ENCODE assay signal across 17 cellular contexts in the genomic region with DNA sequence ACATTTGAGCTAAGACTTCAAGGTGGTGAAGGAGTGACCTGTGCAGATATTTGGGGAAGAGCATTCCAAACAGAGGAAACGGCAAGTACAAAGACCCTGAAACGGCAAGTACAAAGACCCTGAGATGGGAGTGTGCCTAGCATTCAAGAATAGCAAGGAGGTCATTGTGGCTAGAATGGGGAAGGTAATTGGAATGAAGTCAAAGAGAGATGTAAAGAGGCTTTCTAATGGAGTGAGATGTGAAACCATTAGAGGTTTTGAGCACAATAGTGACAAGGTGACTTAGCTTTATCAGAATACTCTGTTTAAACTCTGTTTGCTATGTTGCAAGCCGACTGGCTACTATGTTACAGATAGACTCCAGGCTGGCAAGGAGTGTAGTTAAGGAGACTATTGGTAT. TPM values are rescaled to one million over a fixed set of nuclear protein-coding genes. Genes with fewer than 3 reads are reported as not detected.
A peak's percentile ranks its signal among the peaks of the same experiment; 100 is the strongest.
DNase-seq lines count a peak whose midpoint lies in the region; ATAC-seq and TF ChIP-seq lines count a peak whose summit lies in the region.
"Had no signal": no experiment of that assay in that cellular context is flagged by ENCODE, and none has a peak within 500 bp of the region (broad histone marks: within the 10 kb centered on the region; RNA-seq: fewer than 3 reads in every experiment).

No MANE protein-coding gene starts in this region.

- no TSS peak for BruUV-seq in OCI-LY7 (replicated peaks; lab: Mats Ljungman, UMichigan)

- POLR2A ChIA-PET in OCI-LY7 (lab: Charles Lee): interaction anchor here (0.6 to 4.6 kb wide), 5 partner anchors 8 to 660 kb away, joined by 3 to 33 read pairs (median 3); no protein-coding TSS in a partner anchor

- H3K9me3 ChIP-seq in DND-41 (ENCODE audit: insufficient read depth, low read length, severe bottlenecking): no peaks in the 10 kb centered on the region
- no peaks in the 10 kb centered on the region for H3K9me3 ChIP-seq in OCI-LY7 (ENCODE audit: low read length)
- H3K9me3 ChIP-seq: MG63 had no signal

- H3K4me1 ChIP-seq in DND-41 (ENCODE audit: insufficient read depth, low read length) (peaks cover 57% of the 10 kb centered on the region), GM23338 (ENCODE audit: insufficient read depth) (peaks cover 25% of the 10 kb centered on the region), OCI-LY7 (ENCODE audit: insufficient read depth, low read length, poor library complexity, severe bottlenecking) (peaks cover 34% of the 10 kb centered on the region)

- H3K4me2 ChIP-seq in DND-41 (ENCODE audit: insufficient read depth, low read length) (peak overlapping the region; percentile 72), GM23338 (no peak overlapping the region), OCI-LY7 (ENCODE audit: low read length) (peak overlapping the region; percentile 37)

- intact Hi-C loops in OCI-LY7 (cut with micrococcal nuclease; ENCODE audit: unreplicated experiment): no loop called here

- H3K27ac Mint-ChIP-seq in GM23338: no peak overlapping the region
- peak overlapping the region; percentile 7 for H3K27ac Mint-ChIP-seq in memory B cell
- H3K27ac Mint-ChIP-seq: B cell had no signal

- H3K4me3 Mint-ChIP-seq in GM23338 (no peak overlapping the region), memory B cell (no peak overlapping the region)
- H3K4me3 Mint-ChIP-seq: B cell had no signal

- H3K36me3 ChIP-seq in DND-41 (ENCODE audit: insufficient read depth, low read length) (peaks cover 53% of the 10 kb centered on the region), GM23338 (ENCODE audit: insufficient read depth) (peaks cover 20% of the 10 kb centered on the region; the same call in 1 of the 2 replicates), OCI-LY7 (ENCODE audit: insufficient read depth, low read length) (peaks cover 66% of the 10 kb centered on the region)

- peak overlapping the region in 1 of 2 experiments; percentile 38; a peak in 1 of 4 replicates for H3K4me3 ChIP-seq in DND-41 (ENCODE audit: low read depth in 1 of 2, low read length in 2 of 2)
- no peak overlapping the region for H3K4me3 ChIP-seq in GM23338
- H3K4me3 ChIP-seq in OCI-LY7 (ENCODE audit: low read depth, low read length, poor library complexity, severe bottlenecking): no peak overlapping the region
- H3K4me3 ChIP-seq: MG63 had no signal

- DNase-seq in DND-41 (no peak), GM23338 (ENCODE audit: low spot score) (peak; percentile 2), OCI-LY7 (ENCODE audit: low spot score) (no peak), memory B cell (ENCODE audit: low spot score in 2 of 2) (no peak), NCI-H526 (lab: John Stamatoyannopoulos, UW) (no peak)
- DNase-seq: CD8-positive, alpha-beta memory T cell; EL; KBM-7; MG63; NCI-H187 treated with DMSO at 0.1 percent for 48 hours; NCI-H524; PC-3; T-helper 1 cell had no signal

- H3K27ac ChIP-seq in DND-41 (ENCODE audit: low read length) (peak overlapping the region; percentile 45; the same call in 1 of the 2 replicates), GM23338 (ENCODE audit: low read depth) (no peak overlapping the region), OCI-LY7 (ENCODE audit: low read depth, low read length, poor library complexity, severe bottlenecking) (no peak overlapping the region)

- H3K27me3 ChIP-seq in DND-41 (ENCODE audit: insufficient read depth, low read length, poor library complexity) (no peaks in the 10 kb centered on the region), GM23338 (ENCODE audit: insufficient read depth) (no peaks in the 10 kb centered on the region)
- H3K27me3 ChIP-seq: MG63 had no signal

- H3F3A ChIP-seq in GM23338 (replicated peaks; ENCODE audit: low read depth): no peaks in the 10 kb centered on the region

- H3K9me3 Mint-ChIP-seq in GM23338 (no peaks in the 10 kb centered on the region), memory B cell (no peaks in the 10 kb centered on the region)
- H3K9me3 Mint-ChIP-seq: CD8-positive, alpha-beta memory T cell had no signal

- ATAC-seq in DND-41 (ENCODE audit: insufficient read depth, low read depth) (no peak), GM23338 (no peak), memory B cell (ENCODE audit: low read depth) (no peak), HG03460 (IDR thresholded peaks at IDR 0.05; ENCODE audit: unreplicated experiment) (no peak), GM18868 (IDR thresholded peaks at IDR 0.05; ENCODE audit: unreplicated experiment) (no peak), GM19455 (IDR thresholded peaks at IDR 0.05; ENCODE audit: unreplicated experiment) (no peak)
- ATAC-seq: PC-3 had no signal

- H2AFZ ChIP-seq in DND-41 (ENCODE audit: low read depth, low read length): no peak overlapping the region
- no peak overlapping the region for H2AFZ ChIP-seq in GM23338
- H2AFZ ChIP-seq in OCI-LY7 (ENCODE audit: low read length): no peak overlapping the region

- H3K4me1 Mint-ChIP-seq in GM23338 (peaks cover 20% of the 10 kb centered on the region; the same call in 2 of the 3 replicates), memory B cell (peaks cover 14% of the 10 kb centered on the region)

- H4K20me1 ChIP-seq in DND-41 (ENCODE audit: insufficient read depth, low read length): peaks cover 45% of the 10 kb centered on the region; the same call in 1 of the 2 replicates
- H4K20me1 ChIP-seq in GM23338 (replicated peaks; ENCODE audit: insufficient read depth): peaks cover 8% of the 10 kb centered on the region; the same call in 1 of the 2 replicates
- H4K20me1 ChIP-seq in OCI-LY7 (ENCODE audit: insufficient read depth, low read length): peaks cover 3% of the 10 kb centered on the region; the same call in 1 of the 2 replicates

- H3K79me2 ChIP-seq in DND-41 (ENCODE audit: insufficient read depth, low read length): peaks cover 93% of the 10 kb centered on the region
- H3K79me2 ChIP-seq in GM23338 (replicated peaks; ENCODE audit: insufficient read depth): peaks cover 73% of the 10 kb centered on the region
- H3K79me2 ChIP-seq in OCI-LY7 (ENCODE audit: insufficient read depth, low read depth, low read length): peaks cover 76% of the 10 kb centered on the region

- H3K27me3 Mint-ChIP-seq in GM23338 (ENCODE audit: insufficient read depth, low read depth, poor library complexity): peaks cover 2% of the 10 kb centered on the region
- no peaks in the 10 kb centered on the region for H3K27me3 Mint-ChIP-seq in memory B cell
- H3K27me3 Mint-ChIP-seq: B cell had no signal

- H3K36me3 Mint-ChIP-seq in GM23338 (ENCODE audit: low read depth): peaks cover 34% of the 10 kb centered on the region
- H3K36me3 Mint-ChIP-seq in memory B cell: peaks cover 9% of the 10 kb centered on the region

- TF ChIP-seq CTCF in DND-41 (IDR thresholded peaks at IDR 0.05; ENCODE audit: borderline replicate concordance, extremely low read depth, low read length, poor library complexity, severe bottlenecking): no peak
- TF ChIP-seq CTCF in GM23338 (conservative IDR thresholded peaks at IDR 0.05; ENCODE audit: low read depth in 2 of 2): no peak
- TF ChIP-seq CTCF in OCI-LY7 (conservative IDR thresholded peaks at IDR 0.05; ENCODE audit: low read length): no peak

- H3K9me2 ChIP-seq in GM23338 (ENCODE audit: insufficient read depth): no peaks in the 10 kb centered on the region
- H3K9me2 ChIP-seq in OCI-LY7 (ENCODE audit: insufficient read depth, low read length): no peaks in the 10 kb centered on the region

- CTCF ChIA-PET in OCI-LY7 (lab: Charles Lee; ENCODE audit: unreplicated experiment): no interaction called here

- peak overlapping the region; percentile 32 for H3K9ac ChIP-seq in DND-41 (ENCODE audit: low read depth, low read length)

TF ChIP-seq in GM23338, 12 proteins besides CTCF, POLR2A, EP300 and RAD21 (continues in another document):
- TF ChIP-seq EZH2phosphoT487 (IDR thresholded peaks at IDR 0.05; ENCODE audit: unreplicated experiment) (no peak), ZNF331 (CRISPR knock-in tag; IDR thresholded peaks at IDR 0.05; ENCODE audit: low read depth) (no peak), ZNF114 (CRISPR knock-in tag; IDR thresholded peaks at IDR 0.05) (no peak), POLR2AphosphoS5 (IDR thresholded peaks at IDR 0.05; ENCODE audit: low read depth) (no peak), STAT1 (IDR thresholded peaks at IDR 0.05; ENCODE audit: unreplicated experiment) (no peak), NANOG (IDR thresholded peaks at IDR 0.05; ENCODE audit: borderline replicate concordance) (no peak), JUNB (IDR thresholded peaks at IDR 0.05; ENCODE audit: unreplicated experiment) (no peak), EZH2 (IDR thresholded peaks at IDR 0.05; ENCODE audit: low read depth, unreplicated experiment) (no peak)
- TF ChIP-seq, protein P1, sequence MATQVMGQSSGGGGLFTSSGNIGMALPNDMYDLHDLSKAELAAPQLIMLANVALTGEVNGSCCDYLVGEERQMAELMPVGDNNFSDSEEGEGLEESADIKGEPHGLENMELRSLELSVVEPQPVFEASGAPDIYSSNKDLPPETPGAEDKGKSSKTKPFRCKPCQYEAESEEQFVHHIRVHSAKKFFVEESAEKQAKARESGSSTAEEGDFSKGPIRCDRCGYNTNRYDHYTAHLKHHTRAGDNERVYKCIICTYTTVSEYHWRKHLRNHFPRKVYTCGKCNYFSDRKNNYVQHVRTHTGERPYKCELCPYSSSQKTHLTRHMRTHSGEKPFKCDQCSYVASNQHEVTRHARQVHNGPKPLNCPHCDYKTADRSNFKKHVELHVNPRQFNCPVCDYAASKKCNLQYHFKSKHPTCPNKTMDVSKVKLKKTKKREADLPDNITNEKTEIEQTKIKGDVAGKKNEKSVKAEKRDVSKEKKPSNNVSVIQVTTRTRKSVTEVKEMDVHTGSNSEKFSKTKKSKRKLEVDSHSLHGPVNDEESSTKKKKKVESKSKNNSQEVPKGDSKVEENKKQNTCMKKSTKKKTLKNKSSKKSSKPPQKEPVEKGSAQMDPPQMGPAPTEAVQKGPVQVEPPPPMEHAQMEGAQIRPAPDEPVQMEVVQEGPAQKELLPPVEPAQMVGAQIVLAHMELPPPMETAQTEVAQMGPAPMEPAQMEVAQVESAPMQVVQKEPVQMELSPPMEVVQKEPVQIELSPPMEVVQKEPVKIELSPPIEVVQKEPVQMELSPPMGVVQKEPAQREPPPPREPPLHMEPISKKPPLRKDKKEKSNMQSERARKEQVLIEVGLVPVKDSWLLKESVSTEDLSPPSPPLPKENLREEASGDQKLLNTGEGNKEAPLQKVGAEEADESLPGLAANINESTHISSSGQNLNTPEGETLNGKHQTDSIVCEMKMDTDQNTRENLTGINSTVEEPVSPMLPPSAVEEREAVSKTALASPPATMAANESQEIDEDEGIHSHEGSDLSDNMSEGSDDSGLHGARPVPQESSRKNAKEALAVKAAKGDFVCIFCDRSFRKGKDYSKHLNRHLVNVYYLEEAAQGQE (IDR thresholded peaks at IDR 0.05; ENCODE audit: unreplicated experiment): no peak

RNA-seq across cellular contexts. Expression of a gene that starts 4.4 kb away (rescaled TPM):
- 43.3 and 44.0 TPM in 2 replicates for total RNA-seq in GM23338 (2014; rRNA removed; shearing (Covaris generic))
- polyA plus RNA-seq in GM23338 (2016; fragmentation: Nextera tagmentation; extraction: Ambion mirVana): 19.0 and 26.6 TPM in 2 replicates
- 28.6 and 35.8 TPM in 2 replicates for total RNA-seq in OCI-LY7 (2014; rRNA removed; shearing (Covaris generic))
- total RNA-seq in OCI-LY7 (2022): 54.5 and 66.3 TPM in 2 replicates
